In genomic region chr19:45929247-45929646, GRCh38 we compare ENCODE assay signal across 1 cellular context.
TF ChIP-seq lines count a peak whose summit lies in the region.

No MANE protein-coding gene starts in this region.

TF ChIP-seq in HEK293, 187 proteins besides CTCF, POLR2A, EP300 and RAD21 (continued from another document):
- TF ChIP-seq ZNF747 (tag by site-specific recombination; IDR thresholded peaks at IDR 0.05) (0 out of 2 replicates have a peak, but pooled peaks have one; percentile 45), ZNF544 (tag by site-specific recombination; IDR thresholded peaks at IDR 0.05) (no peak), ZNF677 (tag by site-specific recombination; IDR thresholded peaks at IDR 0.05) (no peak), ZNF239 (tag by site-specific recombination; IDR thresholded peaks at IDR 0.05) (no peak), ZBTB49 (tag by site-specific recombination; IDR thresholded peaks at IDR 0.05; ENCODE audit: low read depth) (no peak), ZNF280D (tag by site-specific recombination; IDR thresholded peaks at IDR 0.05) (no peak), ZNF791 (tag by site-specific recombination; IDR thresholded peaks at IDR 0.05) (no peak), ZNF169 (tag by site-specific recombination; IDR thresholded peaks at IDR 0.05) (no peak)
